In genomic region chrX:68249904-68250303, GRCh38 we compare ENCODE assay signal across 17 cellular contexts.
A peak's percentile ranks its signal among the peaks of the same experiment; 100 is the strongest.
DNase-seq lines count a peak whose midpoint lies in the region; ATAC-seq, FAIRE-seq and TF ChIP-seq lines count a peak whose summit lies in the region.
"Had no signal": no experiment of that assay in that cellular context is flagged by ENCODE, and none has a peak within 500 bp of the region (broad histone marks: within the 10 kb centered on the region; RNA-seq: fewer than 3 reads in every experiment).

No MANE protein-coding gene starts in this region.

- no peak overlapping the region for H4K8ac ChIP-seq in trophoblast cell (ENCODE audit: low read depth, low read length)

- no peak overlapping the region for H3K4me2 ChIP-seq in trophoblast cell (ENCODE audit: low read length)
- H3K4me2 ChIP-seq: BLaER1 had no signal

- no peak overlapping the region for H3K4ac ChIP-seq in trophoblast cell (ENCODE audit: low read depth, low read length)

- no CpG with 5 or more reads among the region's 3 CpGs for WGBS in trophoblast cell (ENCODE audit: extremely low coverage, insufficient coverage, insufficient read length)

- H3K79me2 ChIP-seq in trophoblast cell (ENCODE audit: control insufficient read depth, insufficient read depth, low read length, poor library complexity), result no peaks in the 10 kb centered on the region

- no peak overlapping the region for H2BK5ac ChIP-seq in trophoblast cell (ENCODE audit: low read depth, low read length, poor library complexity)

- no peaks in the 10 kb centered on the region for H3K79me1 ChIP-seq in trophoblast cell (ENCODE audit: low read length)

- no peak overlapping the region for H3K23ac ChIP-seq in trophoblast cell (ENCODE audit: low read length)

- H2BK120ac ChIP-seq in trophoblast cell (ENCODE audit: insufficient read depth, low read length, poor library complexity), result no peak overlapping the region

- no peak for DNase-seq in Right ventricle myocardium superior
- no peak for DNase-seq in cardiac septum (ENCODE audit: low spot score)
- no peak for DNase-seq in kidney
- no peak for DNase-seq in upper lobe of right lung
- no peak for DNase-seq in trophoblast cell
- no peak for DNase-seq in SIG-M5 (lab: John Stamatoyannopoulos, UW)
- DNase-seq in CD1c-positive myeloid dendritic cell (ENCODE audit: extremely low spot score), result no peak
- DNase-seq: 8988T; AML-193; CD4-positive, CD25-positive, alpha-beta regulatory T cell; DMS53; HCEC 1CT; HFFc6 had no signal

- H3K18ac ChIP-seq in trophoblast cell (ENCODE audit: low read length), result no peak overlapping the region

- peak; percentile 15 for FAIRE-seq in kidney (lab: Jason Lieb, UNC)
- FAIRE-seq: GM18507, HTR-8/SVneo had no signal

- H3K4me1 ChIP-seq in kidney (ENCODE audit: control insufficient read depth in 1 of 2, insufficient read depth in 1 of 2, low read depth in 1 of 2, low read length in 2 of 2) (no peaks in the 10 kb centered on the region), upper lobe of right lung (peaks cover 3% of the 10 kb centered on the region), trophoblast cell (ENCODE audit: control insufficient read depth in 1 of 2, insufficient read depth in 2 of 2, low read length in 2 of 2) (no peaks in the 10 kb centered on the region)
- H3K4me1 ChIP-seq: BLaER1 had no signal

- H3K9me3 ChIP-seq in kidney (ENCODE audit: control insufficient read depth in 1 of 2, low read length in 2 of 2) (no peaks in the 10 kb centered on the region), upper lobe of right lung (no peaks in the 10 kb centered on the region), trophoblast cell (ENCODE audit: insufficient read depth, low read depth, low read length) (no peaks in the 10 kb centered on the region)
- H3K9me3 ChIP-seq: BLaER1 had no signal

- H4K12ac ChIP-seq in trophoblast cell (ENCODE audit: low read depth, low read length), result no peak overlapping the region

- no peaks in the 10 kb centered on the region for H3K27me3 ChIP-seq in upper lobe of right lung
- no peaks in the 10 kb centered on the region for H3K27me3 ChIP-seq in trophoblast cell (ENCODE audit: insufficient read depth, low read length)

- H3K14ac ChIP-seq in trophoblast cell (ENCODE audit: low read length), result no peak overlapping the region

- H3K27ac ChIP-seq in cingulate gyrus (ENCODE audit: low read depth, low read length) (peak overlapping the region; percentile 2), kidney (ENCODE audit: low read depth in 2 of 2, low read length in 2 of 2) (no peak overlapping the region), upper lobe of right lung (peak overlapping the region; percentile 51), trophoblast cell (ENCODE audit: low read depth, low read length) (no peak overlapping the region)
- H3K27ac ChIP-seq: BLaER1 had no signal

- no peak overlapping the region for H2AK5ac ChIP-seq in trophoblast cell (ENCODE audit: low read length)

- intact Hi-C loops in Right ventricle myocardium superior (cut with DNase I), result no loop called here
- intact Hi-C loops in cardiac septum (cut with DNase I), result no loop called here
- intact Hi-C loops in kidney (cut with DNase I), result no loop called here
- intact Hi-C loops in upper lobe of right lung (cut with DNase I), result no loop called here

- H3K9ac ChIP-seq in kidney (ENCODE audit: low read length in 2 of 2), result no peak overlapping the region
- no peak overlapping the region for H3K9ac ChIP-seq in trophoblast cell (ENCODE audit: low read length)
- H3K9ac ChIP-seq: BLaER1 had no signal

- H3K4me3 ChIP-seq in kidney (ENCODE audit: low read length in 2 of 2) (no peak overlapping the region), upper lobe of right lung (no peak overlapping the region), trophoblast cell (ENCODE audit: low read depth, low read length) (no peak overlapping the region)
- H3K4me3 ChIP-seq: BLaER1 had no signal

- no peak overlapping the region for H2AFZ ChIP-seq in trophoblast cell (ENCODE audit: insufficient read depth, low read length, poor library complexity)

- H2BK12ac ChIP-seq in trophoblast cell (ENCODE audit: low read length), result no peak overlapping the region

- H4K91ac ChIP-seq in trophoblast cell (ENCODE audit: low read depth, low read length), result no peak overlapping the region

- ATAC-seq in Right ventricle myocardium superior (ENCODE audit: poor library complexity) (peak; percentile 75), upper lobe of right lung (no peak)

- no peaks in the 10 kb centered on the region for H3K36me3 ChIP-seq in kidney (ENCODE audit: control insufficient read depth in 1 of 2, insufficient read depth in 2 of 2, low read length in 2 of 2)
- H3K36me3 ChIP-seq in upper lobe of right lung, result no peaks in the 10 kb centered on the region
- no peaks in the 10 kb centered on the region for H3K36me3 ChIP-seq in trophoblast cell (ENCODE audit: control insufficient read depth in 1 of 2, insufficient read depth in 2 of 2, low read length in 2 of 2)
- H3K36me3 ChIP-seq: BLaER1 had no signal

- TF ChIP-seq CTCF in kidney (IDR thresholded peaks at IDR 0.05; ENCODE audit: borderline replicate concordance, extremely low read depth, insufficient read depth), result no peak
- TF ChIP-seq CTCF in upper lobe of right lung (IDR thresholded peaks at IDR 0.05), result no peak

Comparison
In these comparisons a context has a peak if more than half of its experiments do, and no peak if none do; other contexts are left out.
1. H3K27ac ChIP-seq: peak in cingulate gyrus (single experiment) and upper lobe of right lung (single experiment); none in kidney (0 of 2) and trophoblast cell (single experiment).